8 cellular contexts compared by ENCODE assay signal in the genomic region with DNA sequence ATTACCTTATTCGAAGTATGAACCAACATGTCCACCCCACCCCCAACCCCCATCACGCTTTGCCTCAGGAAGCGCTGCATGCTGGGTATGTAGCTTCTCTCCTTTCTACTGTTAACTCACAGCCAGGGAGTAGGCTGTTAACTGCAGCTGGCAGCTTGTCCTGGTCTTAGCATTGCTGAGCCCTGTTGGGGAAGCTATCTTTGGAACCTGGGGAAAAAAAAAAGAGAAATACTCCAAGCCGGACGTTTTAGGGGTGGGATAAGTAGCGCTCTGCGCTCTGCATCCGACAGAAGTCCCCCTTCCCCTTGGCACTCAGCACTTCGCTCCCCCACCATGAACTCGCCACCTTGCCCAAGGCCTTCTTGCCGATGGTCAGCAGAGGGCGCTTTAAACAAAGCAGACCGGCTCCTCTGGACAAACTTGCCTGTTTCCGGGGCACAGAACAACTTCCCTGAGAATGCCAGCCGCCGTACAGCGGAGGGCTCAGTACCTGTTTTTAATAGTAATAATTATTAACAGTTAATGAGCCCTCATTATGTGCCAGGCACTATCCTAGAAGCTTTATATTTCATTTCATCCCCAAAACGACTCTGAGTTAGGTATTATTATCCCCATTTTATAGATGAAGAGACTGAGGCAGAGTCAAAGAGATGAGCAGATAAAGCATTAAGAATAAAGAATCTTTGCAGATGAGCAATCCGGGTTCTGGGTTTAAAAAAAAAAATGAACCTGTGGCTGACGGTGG. TPM values are rescaled to one million over a fixed set of nuclear protein-coding genes. Genes with fewer than 3 reads are reported as not detected.
A peak's percentile ranks its signal among the peaks of the same experiment; 100 is the strongest.
DNase-seq lines count a peak whose midpoint lies in the region; ATAC-seq, FAIRE-seq and TF ChIP-seq lines count a peak whose summit lies in the region.

No MANE protein-coding gene starts in this region.

- peaks cover 29% of the 10 kb centered on the region for H3K27me3 Mint-ChIP-seq in activated naive CD4-positive, alpha-beta T cell treated with anti-CD3 and anti-CD28 coated beads, Interleukin-2, amount 10 ng/mL, durations not matched to agents 7 days and 5 days

- TF ChIP-seq POLR2A in NB4 (IDR thresholded peaks at IDR 0.05; ENCODE audit: extremely low read depth, insufficient read length) = no peak

- no peaks in the 10 kb centered on the region for H3K9me3 Mint-ChIP-seq in activated naive CD4-positive, alpha-beta T cell treated with anti-CD3 and anti-CD28 coated beads, Interleukin-2, amount 10 ng/mL, durations not matched to agents 7 days and 5 days

- no peak for FAIRE-seq in pancreas (lab: Jason Lieb, UNC)

- no peak overlapping the region for H3K9ac ChIP-seq in SK-N-MC (ENCODE audit: insufficient read length)

- no peaks in the 10 kb centered on the region for H3K36me3 ChIP-seq in SK-N-MC (ENCODE audit: insufficient read depth, low read length)
- no peaks in the 10 kb centered on the region for H3K36me3 ChIP-seq in cardiac muscle cell
- peaks cover 0 to 11% (median 0%) of the 10 kb centered on the region in 3 donors for H3K36me3 ChIP-seq in pancreas
- H3K36me3 ChIP-seq in thymus (ENCODE audit: control insufficient read depth, insufficient read depth) = no peaks in the 10 kb centered on the region

- TF ChIP-seq CTCF in AG04449 (IDR thresholded peaks at IDR 0.05; ENCODE audit: insufficient read depth, low read length, missing control alignments) = peak; percentile 95
- peak; percentile 93 for TF ChIP-seq CTCF in NB4 (IDR thresholded peaks at IDR 0.05; ENCODE audit: low read depth, low read length)
- TF ChIP-seq CTCF in cardiac muscle cell (IDR thresholded peaks at IDR 0.05; ENCODE audit: low read depth, low read length) = peak; percentile 93
- TF ChIP-seq CTCF in pancreas (IDR thresholded peaks at IDR 0.05) = peak; percentile 70 to 87 (median 85)

- H3K36me3 Mint-ChIP-seq in activated naive CD4-positive, alpha-beta T cell treated with anti-CD3 and anti-CD28 coated beads, Interleukin-2, amount 10 ng/mL, durations not matched to agents 7 days and 5 days = no peaks in the 10 kb centered on the region

- H3K4me1 ChIP-seq in cardiac muscle cell (ENCODE audit: low read depth) (no peaks in the 10 kb centered on the region), pancreas (no peaks in the 10 kb centered on the region), thymus (ENCODE audit: control insufficient read depth, insufficient read depth, low read length) (peaks cover 5% of the 10 kb centered on the region)

- H3K27ac Mint-ChIP-seq in activated naive CD4-positive, alpha-beta T cell treated with anti-CD3 and anti-CD28 coated beads, Interleukin-2, amount 10 ng/mL, durations not matched to agents 7 days and 5 days = no peak overlapping the region

- CTCF ChIA-PET in AG04449 (lab: Yijun Ruan, JAX) = interaction anchor here (0.7 to 21.2 kb wide), 62 partner anchors 10 to 446 kb away, joined by 3 to 481 read pairs (median 5); a partner anchor contains a TSS
- CTCF ChIA-PET in activated naive CD4-positive, alpha-beta T cell treated with anti-CD3 and anti-CD28 coated beads, Interleukin-2, amount 10 ng/mL, durations not matched to agents 7 days and 5 days (lab: Charles Lee) = interaction anchor here (0.6 to 3.5 kb wide), 26 partner anchors 23 to 578 kb away, joined by 3 to 41 read pairs (median 4); no protein-coding TSS in a partner anchor

- H3K9me3 ChIP-seq in SK-N-MC (ENCODE audit: low read depth, low read length) (no peaks in the 10 kb centered on the region), cardiac muscle cell (ENCODE audit: low read depth) (no peaks in the 10 kb centered on the region), pancreas (no peaks in the 10 kb centered on the region), thymus (ENCODE audit: control insufficient read depth) (no peaks in the 10 kb centered on the region)

- H3K4me3 ChIP-seq in AG04449 (ENCODE audit: low read depth, low read length) = no peak overlapping the region; the same call in 1 of the 2 replicates
- no peak overlapping the region for H3K4me3 ChIP-seq in NB4 (ENCODE audit: low read depth, low read length)
- H3K4me3 ChIP-seq in SK-N-MC = peak overlapping the region; percentile 69
- no peak overlapping the region for H3K4me3 ChIP-seq in cardiac muscle cell
- peak overlapping the region in 1 of 4 donors; percentile 9 for H3K4me3 ChIP-seq in pancreas
- H3K4me3 ChIP-seq in thymus (ENCODE audit: low read length) = peak overlapping the region; percentile 35

- 3% methylated on average over 20 of the region's 20 CpGs for WGBS in pancreas, 2 donors
- WGBS in thymus = 7% methylated on average over 20 of the region's 20 CpGs

- H3K4me3 Mint-ChIP-seq in activated naive CD4-positive, alpha-beta T cell treated with anti-CD3 and anti-CD28 coated beads, Interleukin-2, amount 10 ng/mL, durations not matched to agents 7 days and 5 days = no peak overlapping the region

- no peaks in the 10 kb centered on the region for H3K27me3 ChIP-seq in cardiac muscle cell
- H3K27me3 ChIP-seq in pancreas = no peaks in the 10 kb centered on the region
- no peaks in the 10 kb centered on the region for H3K27me3 ChIP-seq in thymus (ENCODE audit: control insufficient read depth, insufficient read depth)

- H3K27ac ChIP-seq in SK-N-MC = peak overlapping the region; percentile 74
- no peak overlapping the region for H3K27ac ChIP-seq in cardiac muscle cell
- peak overlapping the region in 1 of 4 donors; percentile 14 for H3K27ac ChIP-seq in pancreas
- H3K27ac ChIP-seq in thymus (ENCODE audit: low read depth) = no peak overlapping the region

- intact Hi-C loops in pancreas (cut with DNase I) = loop anchor here in 2 of 3 donors (5.0 to 10.0 kb wide), 3 partner anchors 72 to 172 kb away; a partner anchor contains a TSS

- ATAC-seq in GM19043 (IDR thresholded peaks at IDR 0.05; ENCODE audit: low read depth, unreplicated experiment) (peak; percentile 68), pancreas (peak; percentile 78 to 93 (median 88))

- peaks cover 2% of the 10 kb centered on the region for H3K4me1 Mint-ChIP-seq in activated naive CD4-positive, alpha-beta T cell treated with anti-CD3 and anti-CD28 coated beads, Interleukin-2, amount 10 ng/mL, durations not matched to agents 7 days and 5 days

- DNase-seq in AG04449 (ENCODE audit: low read depth, low spot score) (no peak), NB4 (ENCODE audit: low read depth) (peak; percentile 88), SK-N-MC (ENCODE audit: low read depth, low spot score) (peak; percentile 76), cardiac muscle cell (ENCODE audit: low read depth in 1 of 2, low spot score in 1 of 2) (peak; percentile 90 to 91), pancreas (peak in 5 of 6 donors; percentile 76 to 85 (median 82))
- DNase-seq in activated naive CD4-positive, alpha-beta T cell treated with anti-CD3 and anti-CD28 coated beads, Interleukin-2, amount 10 ng/mL, durations not matched to agents 7 days and 5 days = peak; percentile 83

- POLR2A ChIA-PET in AG04449 (lab: Yijun Ruan, JAX) = interaction anchor here (0.7 to 1.1 kb wide), 2 partner anchors 77 to 79 kb away, joined by 3 to 4 read pairs; no protein-coding TSS in a partner anchor

RNA-seq across cellular contexts. Expression of a gene that starts 35.2 kb away (rescaled TPM):
- total RNA-seq in cardiac muscle cell (100.0 and 137 TPM in 2 replicates), pancreas (1 to 10 TPM in 5 of 6 donors, under 1 TPM in 1; 0.46 to 7.4 (median 1.8) TPM)
- polyA plus RNA-seq in cardiac muscle cell (27.5 and 27.9 TPM in 2 replicates), pancreas (1 to 10 TPM; 2.0 to 5.6 TPM), thymus (7.8 TPM)

RNA-seq across cellular contexts. Expression of a gene that starts 56.9 kb away (rescaled TPM):
- total RNA-seq in cardiac muscle cell = 24.5 and 29.0 TPM in 2 replicates
- polyA plus RNA-seq in cardiac muscle cell = 42.5 and 51.1 TPM in 2 replicates
- total RNA-seq in pancreas = 10 to 100 TPM; 23.1 to 28.3 (median 25.3) TPM
- 10 to 100 TPM; 27.4 to 29.3 TPM for polyA plus RNA-seq in pancreas
- 15.0 TPM for polyA plus RNA-seq in thymus

Comparison
In these comparisons a context has a peak if more than half of its experiments do, and no peak if none do; other contexts are left out.
1. H3K4me3 ChIP-seq: peak in SK-N-MC (single experiment) and thymus (single experiment); none in AG04449 (single experiment), NB4 (single experiment) and cardiac muscle cell (single experiment).
2. Peak in every context shown above with its lines, with median percentiles within 50 percentile points of each other: CTCF ChIP-seq.